ENCODE assay signal across 12 cellular contexts in the genomic region with DNA sequence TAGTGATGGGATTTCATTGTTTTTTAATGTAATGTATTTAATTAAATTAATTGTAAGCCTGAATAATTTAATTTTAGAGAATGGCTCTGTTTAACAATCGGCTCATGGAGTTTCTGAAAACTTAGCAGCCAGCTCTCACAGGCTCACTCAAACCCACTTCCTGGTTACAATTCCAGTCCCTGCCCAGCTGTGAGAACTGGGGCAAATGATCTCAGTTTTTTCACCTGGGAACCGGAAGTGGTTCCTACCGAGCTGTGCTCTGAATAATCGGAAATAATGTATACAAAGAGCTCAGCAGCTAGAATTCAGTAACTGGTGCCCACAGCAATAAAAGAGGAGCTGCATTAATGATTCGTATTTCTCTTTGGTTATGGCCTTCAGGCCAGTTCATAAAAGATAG.
DNase-seq lines count a peak whose midpoint lies in the region; ATAC-seq and TF ChIP-seq lines count a peak whose summit lies in the region.
"Had no signal": no experiment of that assay in that cellular context is flagged by ENCODE, and none has a peak within 500 bp of the region (broad histone marks: within the 10 kb centered on the region; RNA-seq: fewer than 3 reads in every experiment).

No MANE protein-coding gene starts in this region.

- POLR2A ChIA-PET in Caco-2 (lab: Charles Lee): no interaction called here

- no peak for TF ChIP-seq CTCF in Caco-2 (IDR thresholded peaks at IDR 0.05; ENCODE audit: insufficient read depth in 1 of 2, low read depth in 1 of 2, low read length in 1 of 2, severe bottlenecking in 1 of 2, unreplicated experiment in 1 of 2)

- H3K4me1 Mint-ChIP-seq in stimulated activated effector memory CD8-positive, alpha-beta T cell treated with anti-CD3 and anti-CD28 coated beads, Interleukin-12 subunit alpha, Interleukin-12 subunit beta, amount 100 ng/mL, for 72 hours: peaks cover 13% of the 10 kb centered on the region
- no peaks in the 10 kb centered on the region for H3K4me1 Mint-ChIP-seq in Caco-2 (ENCODE audit: low read depth, unreplicated experiment)

- peak; percentile 65 for ATAC-seq in HG03457 (IDR thresholded peaks at IDR 0.05; ENCODE audit: unreplicated experiment)
- peak; percentile 87 to 96 for ATAC-seq in activated naive CD4-positive, alpha-beta T cell treated with anti-CD3 and anti-CD28 coated beads, Interleukin-2, amount 50 U/mL, for 72 hours
- peak; percentile 93 for ATAC-seq in stimulated activated effector memory CD8-positive, alpha-beta T cell treated with anti-CD3 and anti-CD28 coated beads, Interleukin-12 subunit alpha, Interleukin-12 subunit beta, amount 100 ng/mL, for 72 hours
- no peak for ATAC-seq in HG02759 (IDR thresholded peaks at IDR 0.05; ENCODE audit: unreplicated experiment)
- no peak for ATAC-seq in esophagus mucosa
- ATAC-seq: HepG2 had no signal

- DNase-seq in activated T-cell treated with anti-CD3 and anti-CD28 coated beads for 24 hours (ENCODE audit: low read depth) (peak; percentile 10), Caco-2 (no peak)
- no peak for DNase-seq in activated T-cell treated with anti-CD3 and anti-CD28 coated beads, Interleukin-2, amount 50 U/mL, for 1 hour
- peak; percentile 30 to 54 for DNase-seq in activated naive CD4-positive, alpha-beta T cell treated with anti-CD3 and anti-CD28 coated beads, Interleukin-2, amount 50 U/mL, for 72 hours (ENCODE audit: low spot score in 2 of 2)
- peak; percentile 11 to 63 for DNase-seq in stimulated activated effector memory CD8-positive, alpha-beta T cell treated with anti-CD3 and anti-CD28 coated beads, Interleukin-12 subunit alpha, Interleukin-12 subunit beta, amount 100 ng/mL, for 72 hours (ENCODE audit: low spot score in 2 of 2)
- DNase-seq: anterior cingulate cortex, mesendoderm, NCI-H187 treated with DMSO at 0.1 percent for 48 hours had no signal

- intact Hi-C loops in Caco-2 (cut with micrococcal nuclease; ENCODE audit: unreplicated experiment): no loop called here

- no peak overlapping the region for H3K4me3 Mint-ChIP-seq in stimulated activated effector memory CD8-positive, alpha-beta T cell treated with anti-CD3 and anti-CD28 coated beads, Interleukin-12 subunit alpha, Interleukin-12 subunit beta, amount 100 ng/mL, for 72 hours
- no peak overlapping the region for H3K4me3 Mint-ChIP-seq in Caco-2 (ENCODE audit: unreplicated experiment)

- H3K36me3 ChIP-seq in Caco-2 (ENCODE audit: control insufficient read depth, insufficient read depth, low read length): no peaks in the 10 kb centered on the region

- H3K9me3 Mint-ChIP-seq in activated naive CD4-positive, alpha-beta T cell treated with anti-CD3 and anti-CD28 coated beads, Interleukin-2, amount 50 U/mL, for 72 hours: peaks cover 0 to 5% of the 10 kb centered on the region in 2 donors
- H3K9me3 Mint-ChIP-seq in stimulated activated effector memory CD8-positive, alpha-beta T cell treated with anti-CD3 and anti-CD28 coated beads, Interleukin-12 subunit alpha, Interleukin-12 subunit beta, amount 100 ng/mL, for 72 hours: no peaks in the 10 kb centered on the region
- no peaks in the 10 kb centered on the region for H3K9me3 Mint-ChIP-seq in Caco-2 (ENCODE audit: unreplicated experiment)

- CTCF ChIA-PET in Caco-2 (lab: Charles Lee): no interaction called here

- H3K4me1 ChIP-seq in Caco-2: no peaks in the 10 kb centered on the region

- H3K27me3 Mint-ChIP-seq in Caco-2 (ENCODE audit: insufficient read depth, unreplicated experiment): peaks cover 2% of the 10 kb centered on the region

- no peak overlapping the region for H3K4me3 ChIP-seq in Caco-2 (ENCODE audit: low read depth, low read length)

- BruUV-seq in Caco-2 (replicated peaks; lab: Mats Ljungman, UMichigan): no TSS peak

- H3K27ac Mint-ChIP-seq in activated naive CD4-positive, alpha-beta T cell treated with anti-CD3 and anti-CD28 coated beads, Interleukin-2, amount 50 U/mL, for 72 hours: peak overlapping the region in 1 of 2 donors; percentile 31
- H3K27ac Mint-ChIP-seq in stimulated activated effector memory CD8-positive, alpha-beta T cell treated with anti-CD3 and anti-CD28 coated beads, Interleukin-12 subunit alpha, Interleukin-12 subunit beta, amount 100 ng/mL, for 72 hours: no peak overlapping the region
- no peak overlapping the region for H3K27ac Mint-ChIP-seq in Caco-2 (ENCODE audit: unreplicated experiment)

- no peaks in the 10 kb centered on the region for H3K36me3 Mint-ChIP-seq in activated naive CD4-positive, alpha-beta T cell treated with anti-CD3 and anti-CD28 coated beads, Interleukin-2, amount 50 U/mL, for 72 hours
- H3K36me3 Mint-ChIP-seq in stimulated activated effector memory CD8-positive, alpha-beta T cell treated with anti-CD3 and anti-CD28 coated beads, Interleukin-12 subunit alpha, Interleukin-12 subunit beta, amount 100 ng/mL, for 72 hours: no peaks in the 10 kb centered on the region
- no peaks in the 10 kb centered on the region for H3K36me3 Mint-ChIP-seq in Caco-2 (ENCODE audit: insufficient read depth, unreplicated experiment)

- H3K9me3 ChIP-seq in Caco-2: no peaks in the 10 kb centered on the region

- no peaks in the 10 kb centered on the region for H3K27me3 ChIP-seq in Caco-2 (replicated peaks; ENCODE audit: control insufficient read depth, insufficient read depth, low read length)

Comparison
In these comparisons a context has a peak if more than half of its experiments do, and no peak if none do; other contexts are left out.
1. DNase-seq: peak in activated T-cell treated with anti-CD3 and anti-CD28 coated beads for 24 hours (single experiment), activated naive CD4-positive, alpha-beta T cell treated with anti-CD3 and anti-CD28 coated beads, Interleukin-2, amount 50 U/mL, for 72 hours (2 of 2) and stimulated activated effector memory CD8-positive, alpha-beta T cell treated with anti-CD3 and anti-CD28 coated beads, Interleukin-12 subunit alpha, Interleukin-12 subunit beta, amount 100 ng/mL, for 72 hours (2 of 2); none in activated T-cell treated with anti-CD3 and anti-CD28 coated beads, Interleukin-2, amount 50 U/mL, for 1 hour (single experiment) and Caco-2 (0 of 2).
2. ATAC-seq: peak in HG03457 (single experiment), activated naive CD4-positive, alpha-beta T cell treated with anti-CD3 and anti-CD28 coated beads, Interleukin-2, amount 50 U/mL, for 72 hours (2 of 2) and stimulated activated effector memory CD8-positive, alpha-beta T cell treated with anti-CD3 and anti-CD28 coated beads, Interleukin-12 subunit alpha, Interleukin-12 subunit beta, amount 100 ng/mL, for 72 hours (single experiment); none in HG02759 (single experiment) and esophagus mucosa (single experiment).